Comparison of ENCODE assay signal across 8 cellular contexts in the genomic region with DNA sequence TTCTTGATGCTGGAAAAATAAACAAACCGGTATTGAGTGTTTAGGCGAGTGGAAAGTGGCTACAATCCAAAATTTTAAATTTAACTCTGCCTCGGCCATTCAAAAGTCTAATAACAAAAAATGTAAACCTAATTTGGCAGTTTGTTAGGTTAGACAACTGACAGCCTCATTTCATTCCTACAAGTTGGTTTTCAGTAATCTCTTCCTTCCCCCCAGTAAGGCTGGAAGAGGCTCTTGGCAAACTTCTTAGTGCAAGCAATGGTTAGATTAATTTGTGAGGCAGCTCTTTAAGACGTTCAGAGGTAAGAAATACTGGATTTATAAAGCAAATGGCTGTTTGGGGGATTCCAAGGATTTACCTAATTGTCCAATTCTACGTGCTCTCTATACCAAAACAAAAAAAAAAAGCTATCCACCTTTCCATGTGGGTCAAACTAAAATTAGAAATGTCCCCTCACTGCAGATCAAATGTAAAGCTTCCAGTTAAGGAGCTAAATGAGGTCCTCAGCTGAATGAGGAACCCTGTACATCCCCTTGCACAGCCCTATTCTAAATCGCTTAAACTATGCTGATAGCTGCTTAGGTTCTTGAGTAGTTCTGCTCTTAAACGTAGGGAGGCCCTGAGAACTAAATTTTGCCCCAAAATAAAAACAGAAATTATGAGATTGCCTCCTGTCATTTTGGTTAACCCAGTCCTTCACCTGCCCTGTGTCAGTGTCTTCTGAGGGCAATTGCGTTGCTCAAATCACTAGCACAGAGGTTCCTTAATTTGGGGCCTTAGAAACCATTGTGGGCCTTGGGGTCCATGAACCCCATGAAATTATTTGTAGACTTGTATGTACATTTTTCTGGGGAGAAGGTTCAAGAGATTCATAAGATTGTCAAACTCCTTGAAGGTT. TPM values are rescaled to one million over a fixed set of nuclear protein-coding genes. Genes with fewer than 3 reads are reported as not detected.
DNase-seq lines count a peak whose midpoint lies in the region; ATAC-seq and TF ChIP-seq lines count a peak whose summit lies in the region.

No MANE protein-coding gene starts in this region.

- intact Hi-C loops in right cardiac atrium (cut with DNase I) = no loop called here

- H3K27me3 ChIP-seq in SK-N-SH (ENCODE audit: insufficient read depth) (no peaks in the 10 kb centered on the region), right cardiac atrium (ENCODE audit: control insufficient read depth, insufficient read depth) (no peaks in the 10 kb centered on the region), suprapubic skin (no peaks in the 10 kb centered on the region)

- POLR2A ChIA-PET in SK-N-SH (lab: Yijun Ruan, JAX) = interaction anchor here (0.6 to 6.1 kb wide), 8 partner anchors 9 to 47 kb away, joined by 3 to 210 read pairs (median 24); partner anchors contain the start of genes ACBD4, HEXIM2 and PLCD3

- DNase-seq in SK-N-SH = no peak
- DNase-seq in right cardiac atrium = no peak
- no peak for DNase-seq in suprapubic skin (ENCODE audit: low spot score in 2 of 2)
- no peak for DNase-seq in T1000 (lab: John Stamatoyannopoulos, UW)
- DNase-seq in effector CD8-positive, alpha-beta T cell (lab: John Stamatoyannopoulos, UW) = no peak

- H3F3A ChIP-seq in SK-N-SH (replicated peaks; ENCODE audit: insufficient read depth) = peaks cover 59% of the 10 kb centered on the region

- H3K4me3 ChIP-seq in SK-N-SH (ENCODE audit: low read depth in 2 of 2, low read length in 1 of 2) (peak overlapping the region; percentile 85 to 99), right cardiac atrium (ENCODE audit: low read length) (peak overlapping the region; percentile 82), suprapubic skin (peak overlapping the region; percentile 76)

- TF ChIP-seq EP300 in SK-N-SH (IDR thresholded peaks at IDR 0.05; ENCODE audit: borderline replicate concordance in 1 of 2, low read depth in 1 of 2, low read length in 1 of 2) = no peak
- no peak for TF ChIP-seq EP300 in suprapubic skin (IDR thresholded peaks at IDR 0.05)

- H3K27ac ChIP-seq in SK-N-SH (ENCODE audit: low read depth in 2 of 2, low read length in 1 of 2) = peak overlapping the region; percentile 35 to 81; a peak in 3 of 4 replicates
- H3K27ac ChIP-seq in VCaP = peak overlapping the region; percentile 99
- H3K27ac ChIP-seq in right cardiac atrium (ENCODE audit: low read length) = peak overlapping the region; percentile 30
- H3K27ac ChIP-seq in suprapubic skin = peak overlapping the region; percentile 65

- H3K4me2 ChIP-seq in SK-N-SH = peak overlapping the region; percentile 98

- TF ChIP-seq CTCF in SK-N-SH (IDR thresholded peaks at IDR 0.05) = no peak
- no peak for TF ChIP-seq CTCF in VCaP (conservative IDR thresholded peaks at IDR 0.05)
- TF ChIP-seq CTCF in suprapubic skin (IDR thresholded peaks at IDR 0.05) = no peak

- peaks cover 82% of the 10 kb centered on the region for H3K79me2 ChIP-seq in SK-N-SH (ENCODE audit: insufficient read depth)

- H2AFZ ChIP-seq in SK-N-SH (ENCODE audit: low read depth) = no peak overlapping the region

- H3K4me1 ChIP-seq in SK-N-SH (ENCODE audit: control insufficient read depth in 1 of 2, insufficient read depth in 2 of 2, low read depth in 1 of 2, low read length in 1 of 2) = peaks cover 17 to 23% of the 10 kb centered on the region in 2 experiments; a peak in 3 of 4 replicates
- peaks cover 11% of the 10 kb centered on the region for H3K4me1 ChIP-seq in right cardiac atrium (ENCODE audit: control insufficient read depth, insufficient read depth, low read length)
- H3K4me1 ChIP-seq in suprapubic skin = peaks cover 59% of the 10 kb centered on the region

- WGBS in SK-N-SH (ENCODE audit: low lambda C conversion rate) = 45% methylated on average over 8 of the region's 8 CpGs
- 21% methylated on average over 8 of the region's 8 CpGs for WGBS in right cardiac atrium
- WGBS in suprapubic skin = 18% methylated on average over 8 of the region's 8 CpGs

- CTCF ChIA-PET in SK-N-SH (lab: Yijun Ruan, JAX) = interaction anchor here (0.8 to 10.6 kb wide), 19 partner anchors 9 to 244 kb away, joined by 3 to 209 read pairs (median 5); partner anchors contain the start of genes ACBD4, HEXIM2 and PLCD3

- H3K9me2 ChIP-seq in SK-N-SH = no peaks in the 10 kb centered on the region

- H3K36me3 ChIP-seq in SK-N-SH (replicated peaks in 1 of 2; ENCODE audit: control insufficient read depth in 1 of 2, insufficient read depth in 2 of 2, low read length in 1 of 2) (peaks cover 0 to 15% of the 10 kb centered on the region in 2 experiments), suprapubic skin (peaks cover 2% of the 10 kb centered on the region)

- no peak for TF ChIP-seq POLR2A in suprapubic skin (IDR thresholded peaks at IDR 0.05)

- H3K9ac ChIP-seq in SK-N-SH = peak overlapping the region; percentile 82

- peaks cover 28% of the 10 kb centered on the region for H4K20me1 ChIP-seq in SK-N-SH (ENCODE audit: insufficient read depth)

- H3K9me3 ChIP-seq in SK-N-SH = no peaks in the 10 kb centered on the region
- H3K9me3 ChIP-seq in right cardiac atrium (ENCODE audit: control insufficient read depth, low read length) = no peaks in the 10 kb centered on the region
- H3K9me3 ChIP-seq in suprapubic skin = no peaks in the 10 kb centered on the region

- no peak for TF ChIP-seq RAD21 in SK-N-SH (IDR thresholded peaks at IDR 0.05; ENCODE audit: low read length)

- ATAC-seq in SK-N-SH treated with all-trans-retinoic acid at 6 μM for 48 hours (no peak), right cardiac atrium (no peak), HG03039 (IDR thresholded peaks at IDR 0.05; ENCODE audit: unreplicated experiment) (no peak)

TF ChIP-seq in SK-N-SH, 30 proteins besides CTCF, POLR2A, EP300 and RAD21 (continues in another document):
- no peak for TF ChIP-seq FOSL2 (IDR thresholded peaks at IDR 0.05; ENCODE audit: borderline replicate concordance, low read depth)
- no peak for TF ChIP-seq TCF12 (IDR thresholded peaks at IDR 0.05)
- TF ChIP-seq, protein P1, sequence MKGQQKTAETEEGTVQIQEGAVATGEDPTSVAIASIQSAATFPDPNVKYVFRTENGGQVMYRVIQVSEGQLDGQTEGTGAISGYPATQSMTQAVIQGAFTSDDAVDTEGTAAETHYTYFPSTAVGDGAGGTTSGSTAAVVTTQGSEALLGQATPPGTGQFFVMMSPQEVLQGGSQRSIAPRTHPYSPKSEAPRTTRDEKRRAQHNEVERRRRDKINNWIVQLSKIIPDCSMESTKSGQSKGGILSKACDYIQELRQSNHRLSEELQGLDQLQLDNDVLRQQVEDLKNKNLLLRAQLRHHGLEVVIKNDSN (IDR thresholded peaks at IDR 0.05; ENCODE audit: borderline replicate concordance, low read depth) = no peak

TF ChIP-seq in SK-N-SH treated with all-trans-retinoic acid at 6 μM for 48 hours, 23 proteins besides CTCF, POLR2A, EP300 and RAD21:
- no peak for TF ChIP-seq ESRRG (CRISPR knock-in tag; IDR thresholded peaks at IDR 0.05)
- TF ChIP-seq CSRNP3 (CRISPR knock-in tag; IDR thresholded peaks at IDR 0.05) = no peak
- TF ChIP-seq OSR1 (CRISPR knock-in tag; IDR thresholded peaks at IDR 0.05) = no peak
- TF ChIP-seq PPARA (CRISPR knock-in tag; IDR thresholded peaks at IDR 0.05; ENCODE audit: borderline replicate concordance) = no peak
- no peak for TF ChIP-seq ZFP30 (CRISPR knock-in tag; IDR thresholded peaks at IDR 0.05)
- no peak for TF ChIP-seq ZC3H10 (CRISPR knock-in tag; IDR thresholded peaks at IDR 0.05)
- TF ChIP-seq CSDC2 (CRISPR knock-in tag; IDR thresholded peaks at IDR 0.05) = no peak

RNA-seq across cellular contexts. Expression of gene HEXIM1, which starts 2.9 kb away (rescaled TPM):
- 16.1 and 20.7 TPM in 2 replicates for polyA plus RNA-seq in SK-N-SH (2012; rRNA removed)
- 17.7 and 18.6 TPM in 2 replicates for polyA plus RNA-seq in SK-N-SH (2012; cell fraction: cytosol; rRNA removed)
- polyA plus RNA-seq in SK-N-SH (2012; cell fraction: nucleus; rRNA removed) = 9.6 and 10.6 TPM in 2 replicates
- 10 to 100 TPM; 37.1 to 42.6 (median 40.6) TPM for total RNA-seq in right cardiac atrium
- polyA plus RNA-seq in right cardiac atrium = 21.2 TPM
- 10 to 100 TPM; 23.1 to 35.6 (median 27.8) TPM for total RNA-seq in suprapubic skin

RNA-seq across cellular contexts. Expression of gene HEXIM2, which starts 10.5 kb away (rescaled TPM):
- polyA plus RNA-seq in SK-N-SH (2012; rRNA removed) = 8.4 and 9.3 TPM in 2 replicates
- polyA plus RNA-seq in SK-N-SH (2012; cell fraction: cytosol; rRNA removed) = 5.1 and 6.6 TPM in 2 replicates
- polyA plus RNA-seq in SK-N-SH (2012; cell fraction: nucleus; rRNA removed) = 8.7 and 14.7 TPM in 2 replicates
- total RNA-seq in right cardiac atrium = 1 to 10 TPM; 3.5 to 8.2 (median 6.6) TPM
- polyA plus RNA-seq in right cardiac atrium = 6.5 TPM
- total RNA-seq in suprapubic skin = 10 to 100 TPM in 1 of 4 donors, 1 to 10 TPM in 3; 2.2 to 10.4 (median 4.4) TPM

RNA-seq across cellular contexts. Expression of gene ACBD4, which starts 15.7 kb away (rescaled TPM):
- polyA plus RNA-seq in SK-N-SH (2012; rRNA removed) (15.8 and 18.1 TPM in 2 replicates), right cardiac atrium (12.0 TPM)
- polyA plus RNA-seq in SK-N-SH (2012; cell fraction: cytosol; rRNA removed) = 4.4 and 7.8 TPM in 2 replicates
- polyA plus RNA-seq in SK-N-SH (2012; cell fraction: nucleus; rRNA removed) = 101 and 115 TPM in 2 replicates
- total RNA-seq in right cardiac atrium (10 to 100 TPM; 11.9 to 14.8 (median 12.6) TPM), suprapubic skin (10 to 100 TPM in 2 of 4 donors, 1 to 10 TPM in 2; 6.2 to 37.7 (median 10.9) TPM)

RNA-seq across cellular contexts. Expression of gene PLCD3, which starts 18.8 kb away (rescaled TPM):
- polyA plus RNA-seq in SK-N-SH (2012; rRNA removed) (51.7 and 59.7 TPM in 2 replicates), right cardiac atrium (100 TPM)
- polyA plus RNA-seq in SK-N-SH (2012; cell fraction: cytosol; rRNA removed) = 29.6 and 51.7 TPM in 2 replicates
- polyA plus RNA-seq in SK-N-SH (2012; cell fraction: nucleus; rRNA removed) = 71.1 and 76.2 TPM in 2 replicates
- total RNA-seq in right cardiac atrium (100 to 1,000 TPM in 3 of 4 donors, 10 to 100 TPM in 1; 94.2 to 164 (median 138) TPM), suprapubic skin (10 to 100 TPM; 44.7 to 87.1 (median 58.3) TPM)

Comparison
In these comparisons a context has a peak if more than half of its experiments do, and no peak if none do; other contexts are left out.
1. H3K27ac ChIP-seq: peak in every context shown above with its lines; median percentile 99 in VCaP; 65 in suprapubic skin; 58 in SK-N-SH; 30 in right cardiac atrium.